8 cellular contexts compared by ENCODE assay signal in the genomic region with DNA sequence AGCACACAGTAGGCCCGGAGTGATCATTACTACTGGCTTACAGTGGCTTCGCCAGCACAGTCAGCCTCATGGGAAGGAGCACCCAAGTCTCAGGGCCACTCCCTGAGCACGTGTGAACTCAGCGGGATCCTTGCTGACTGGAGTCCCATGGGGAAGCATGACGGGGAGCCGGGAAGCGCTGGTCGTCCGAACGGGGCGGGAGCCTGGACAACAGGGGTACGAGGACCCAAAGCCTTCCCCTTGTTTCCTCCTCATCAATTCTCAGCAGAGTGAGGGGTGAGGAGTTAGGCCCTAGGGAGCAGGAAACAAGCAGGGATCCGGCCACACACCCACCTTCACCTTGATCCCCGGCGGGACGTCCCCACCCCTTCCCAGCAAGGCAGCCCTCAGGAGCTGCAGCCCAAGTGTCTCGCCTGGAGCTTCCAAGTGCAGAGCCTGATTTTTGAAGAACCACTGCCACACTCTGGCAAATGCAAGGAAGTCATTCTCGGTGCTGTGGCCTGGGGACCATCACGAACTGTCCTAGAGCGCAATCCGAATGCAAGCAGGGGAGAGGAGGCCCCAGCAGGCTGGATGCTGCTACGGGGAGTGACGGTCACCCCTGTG. TPM values are rescaled to one million over a fixed set of nuclear protein-coding genes. Genes with fewer than 3 reads are reported as not detected.
DNase-seq lines count a peak whose midpoint lies in the region; ATAC-seq and TF ChIP-seq lines count a peak whose summit lies in the region.

No MANE protein-coding gene starts in this region.

- TF ChIP-seq EP300 in sigmoid colon (IDR thresholded peaks at IDR 0.05): no peak

- H3K9me3 Mint-ChIP-seq in activated CD8-positive, alpha-beta T cell treated with anti-CD3 and anti-CD28 coated beads for 36 hours: no peaks in the 10 kb centered on the region

- no peaks in the 10 kb centered on the region for H3K36me3 ChIP-seq in BLaER1 treated with 17β-estradiol and CSF1 and Interleukin-3, amounts not matched to agents 10 nM and 100 nM
- no peaks in the 10 kb centered on the region for H3K36me3 ChIP-seq in sigmoid colon

- H3K4me3 ChIP-seq in BLaER1 treated with 17β-estradiol and CSF1 and Interleukin-3, amounts not matched to agents 10 nM and 100 nM: no peak overlapping the region
- H3K4me3 ChIP-seq in sigmoid colon: peak overlapping the region in 3 of 4 donors; percentile 14 to 23 (median 17)

- peaks cover 9 to 26% (median 22%) of the 10 kb centered on the region in 10 experiments; a peak in 19 of 20 replicates for H3K4me1 ChIP-seq in BLaER1 treated with 17β-estradiol and CSF1 and Interleukin-3, amounts not matched to agents 10 nM and 100 nM
- H3K4me1 ChIP-seq in sigmoid colon: peaks cover 0 to 22% (median 19%) of the 10 kb centered on the region in 4 donors

- no peaks in the 10 kb centered on the region for H3K9me3 ChIP-seq in BLaER1 treated with 17β-estradiol and CSF1 and Interleukin-3, amounts not matched to agents 10 nM and 100 nM (replicated peaks in 1 of 11)
- H3K9me3 ChIP-seq in sigmoid colon: no peaks in the 10 kb centered on the region

- no peak for TF ChIP-seq POLR2A in sigmoid colon (IDR thresholded peaks at IDR 0.05)

- no peak for TF ChIP-seq CTCF in activated CD8-positive, alpha-beta T cell treated with anti-CD3 and anti-CD28 coated beads for 36 hours (IDR thresholded peaks at IDR 0.05)
- no peak for TF ChIP-seq CTCF in sigmoid colon (IDR thresholded peaks at IDR 0.05)

- DNase-seq in HT-29 (ENCODE audit: low spot score) (peak; percentile 71), iPS DF 4.7 (ENCODE audit: extremely low read depth, low spot score) (peak; percentile 80), sigmoid colon (no peak), cerebellar nuclear complex (lab: John Stamatoyannopoulos, UW) (no peak)
- DNase-seq in activated CD8-positive, alpha-beta T cell treated with anti-CD3 and anti-CD28 coated beads for 36 hours: no peak
- DNase-seq in activated CD8-positive, alpha-beta memory T cell treated with anti-CD3 and anti-CD28 coated beads, Interleukin-2, amount 50 U/mL, for 48 hours: no peak
- DNase-seq in central memory CD4-positive, alpha-beta T cell: no peak

- H3K4me1 Mint-ChIP-seq in activated CD8-positive, alpha-beta T cell treated with anti-CD3 and anti-CD28 coated beads for 36 hours (ENCODE audit: low read depth): peaks cover 8% of the 10 kb centered on the region

- POLR2A ChIA-PET in activated CD8-positive, alpha-beta T cell treated with anti-CD3 and anti-CD28 coated beads for 36 hours (lab: Charles Lee): interaction anchor here (0.8 to 1.0 kb wide), 3 partner anchors 9 to 166 kb away, joined by 3 to 4 read pairs (median 3); partner anchors contain the start of gene TOMM20

- H3K27ac Mint-ChIP-seq in activated CD8-positive, alpha-beta T cell treated with anti-CD3 and anti-CD28 coated beads for 36 hours: no peak overlapping the region

- peak; percentile 2 for ATAC-seq in activated CD8-positive, alpha-beta T cell treated with anti-CD3 and anti-CD28 coated beads for 36 hours

- no peaks in the 10 kb centered on the region for H4K20me1 ChIP-seq in BLaER1 treated with 17β-estradiol and CSF1 and Interleukin-3, amounts not matched to agents 10 nM and 100 nM

- CTCF ChIA-PET in activated CD8-positive, alpha-beta T cell treated with anti-CD3 and anti-CD28 coated beads for 36 hours (lab: Charles Lee): interaction anchor here (0.7 to 4.4 kb wide), 13 partner anchors 9 to 593 kb away, joined by 3 to 37 read pairs (median 3); no protein-coding TSS in a partner anchor

- H3K9ac ChIP-seq in BLaER1 treated with 17β-estradiol and CSF1 and Interleukin-3, amounts not matched to agents 10 nM and 100 nM: peak overlapping the region in 3 of 11 experiments; percentile 26 to 42 (median 35); a peak in 3 of 22 replicates

- no peaks in the 10 kb centered on the region for H3K27me3 ChIP-seq in BLaER1 treated with 17β-estradiol and CSF1 and Interleukin-3, amounts not matched to agents 10 nM and 100 nM
- H3K27me3 ChIP-seq in sigmoid colon: no peaks in the 10 kb centered on the region

- intact Hi-C loops in activated CD8-positive, alpha-beta T cell treated with anti-CD3 and anti-CD28 coated beads for 36 hours (cut with micrococcal nuclease): no loop called here
- intact Hi-C loops in sigmoid colon (cut with DNase I): loop anchor here (2.0 kb wide), 1 partner anchor 594 kb away; no protein-coding TSS in a partner anchor

- peaks cover 5% of the 10 kb centered on the region for H3K27me3 Mint-ChIP-seq in activated CD8-positive, alpha-beta T cell treated with anti-CD3 and anti-CD28 coated beads for 36 hours

- no peaks in the 10 kb centered on the region for H3K36me3 Mint-ChIP-seq in activated CD8-positive, alpha-beta T cell treated with anti-CD3 and anti-CD28 coated beads for 36 hours (ENCODE audit: low read depth)

- peak overlapping the region in 10 of 11 experiments; percentile 15 to 61 (median 34); a peak in 13 of 22 replicates for H3K4me2 ChIP-seq in BLaER1 treated with 17β-estradiol and CSF1 and Interleukin-3, amounts not matched to agents 10 nM and 100 nM

- no peak overlapping the region for H3K4me3 Mint-ChIP-seq in activated CD8-positive, alpha-beta T cell treated with anti-CD3 and anti-CD28 coated beads for 36 hours

- H3K27ac ChIP-seq in BLaER1 treated with 17β-estradiol and CSF1 and Interleukin-3, amounts not matched to agents 10 nM and 100 nM: 0 out of 22 replicates have a peak overlapping the region, but pooled peaks of 2 of the 11 experiments have one; percentile 6 to 20
- H3K27ac ChIP-seq in sigmoid colon: peak overlapping the region in 1 of 4 donors; percentile 26

- 34 to 63% methylated on average over 23 of the region's 23 CpGs for WGBS in sigmoid colon, 2 donors

RNA-seq across cellular contexts. Expression of gene TOMM20, which starts 35.5 kb away (rescaled TPM):
- total RNA-seq in HT-29 (2014; rRNA removed; shearing (Covaris generic)): 47.0 and 49.0 TPM in 2 replicates
- 100 to 1,000 TPM; 155 to 159 TPM for total RNA-seq in activated CD8-positive, alpha-beta T cell treated with anti-CD3 and anti-CD28 coated beads for 36 hours
- 100 to 1,000 TPM in 2 of 4 donors, 10 to 100 TPM in 2; 72.0 to 128 (median 112) TPM for total RNA-seq in sigmoid colon
- 10 to 100 TPM; 49.0 to 79.3 (median 68.5) TPM for polyA plus RNA-seq in sigmoid colon

Comparison
In these comparisons a context has a peak if more than half of its experiments do, and no peak if none do; other contexts are left out.
1. H3K4me3 ChIP-seq: peak in sigmoid colon (3 of 4); none in BLaER1 treated with 17β-estradiol and CSF1 and Interleukin-3, amounts not matched to agents 10 nM and 100 nM (0 of 10).
2. DNase-seq: peak in HT-29 (single experiment) and iPS DF 4.7 (single experiment); none in activated CD8-positive, alpha-beta T cell treated with anti-CD3 and anti-CD28 coated beads for 36 hours (single experiment), sigmoid colon (single experiment), cerebellar nuclear complex (0 of 2), activated CD8-positive, alpha-beta memory T cell treated with anti-CD3 and anti-CD28 coated beads, Interleukin-2, amount 50 U/mL, for 48 hours (single experiment) and central memory CD4-positive, alpha-beta T cell (single experiment).